In genomic region chr1:178849932-178850331, GRCh38 we compare ENCODE assay signal across 24 cellular contexts. TPM values are rescaled to one million over a fixed set of nuclear protein-coding genes. Genes with fewer than 3 reads are reported as not detected.
DNase-seq lines count a peak whose midpoint lies in the region; ATAC-seq, FAIRE-seq and TF ChIP-seq lines count a peak whose summit lies in the region.
"Had no signal": no experiment of that assay in that cellular context is flagged by ENCODE, and none has a peak within 500 bp of the region (broad histone marks: within the 10 kb centered on the region; RNA-seq: fewer than 3 reads in every experiment).

No MANE protein-coding gene starts in this region.

- no peak overlapping the region for H3K27ac ChIP-seq in GM23338 (ENCODE audit: low read depth)
- H3K27ac ChIP-seq: BLaER1 treated with 17β-estradiol and CSF1 and Interleukin-3, amounts not matched to agents 10 nM and 100 nM; SJCRH30 had no signal

- no peaks in the 10 kb centered on the region for H3K36me3 Mint-ChIP-seq in GM23338 (ENCODE audit: low read depth)
- H3K36me3 Mint-ChIP-seq: CD4-positive, alpha-beta memory T cell had no signal

- no peak overlapping the region for H3K4me3 Mint-ChIP-seq in GM23338
- H3K4me3 Mint-ChIP-seq: CD4-positive, alpha-beta memory T cell had no signal

- H3K27me3 Mint-ChIP-seq in GM23338 (ENCODE audit: insufficient read depth, low read depth, poor library complexity) = no peaks in the 10 kb centered on the region
- H3K27me3 Mint-ChIP-seq: CD4-positive, alpha-beta memory T cell had no signal

- FAIRE-seq in D721Med (lab: Jason Lieb, UNC) = peak; percentile 77
- FAIRE-seq: GM19239 had no signal

- no peak for ATAC-seq in GM23338
- ATAC-seq: Panc1 had no signal

- no peaks in the 10 kb centered on the region; the same call in 1 of the 2 replicates for H4K20me1 ChIP-seq in GM23338 (replicated peaks; ENCODE audit: insufficient read depth)
- H4K20me1 ChIP-seq: BLaER1 treated with 17β-estradiol and CSF1 and Interleukin-3, amounts not matched to agents 10 nM and 100 nM had no signal

- no peaks in the 10 kb centered on the region for H3K4me1 ChIP-seq in GM23338 (ENCODE audit: insufficient read depth)
- H3K4me1 ChIP-seq: BLaER1 treated with 17β-estradiol and CSF1 and Interleukin-3, amounts not matched to agents 10 nM and 100 nM had no signal

- 0 out of 2 replicates have a peak overlapping the region, but pooled peaks have one; percentile 20 for H3K27ac Mint-ChIP-seq in GM23338
- H3K27ac Mint-ChIP-seq: CD4-positive, alpha-beta memory T cell had no signal

- no peaks in the 10 kb centered on the region for H3K79me2 ChIP-seq in GM23338 (replicated peaks; ENCODE audit: insufficient read depth)

- H3K4me2 ChIP-seq in GM23338 = no peak overlapping the region
- H3K4me2 ChIP-seq: BLaER1 treated with 17β-estradiol and CSF1 and Interleukin-3, amounts not matched to agents 10 nM and 100 nM had no signal

- peaks cover 6% of the 10 kb centered on the region; the same call in 2 of the 3 replicates for H3K4me1 Mint-ChIP-seq in GM23338
- H3K4me1 Mint-ChIP-seq: CD4-positive, alpha-beta memory T cell had no signal

- no peak overlapping the region for H2AFZ ChIP-seq in GM23338

- no peaks in the 10 kb centered on the region for H3F3A ChIP-seq in GM23338 (replicated peaks; ENCODE audit: low read depth)

- no peaks in the 10 kb centered on the region for H3K27me3 ChIP-seq in GM23338 (ENCODE audit: insufficient read depth)
- H3K27me3 ChIP-seq: BLaER1 treated with 17β-estradiol and CSF1 and Interleukin-3, amounts not matched to agents 10 nM and 100 nM; MG63; SJCRH30 had no signal

- DNase-seq in D721Med (ENCODE audit: insufficient read length, low spot score) (no peak), GM23338 (ENCODE audit: low spot score) (no peak), astrocyte of the hippocampus (ENCODE audit: low read depth, low spot score) (peak; percentile 49), myocyte (ENCODE audit: low read depth) (peak; percentile 73), A172 (ENCODE audit: low spot score) (no peak), NCI-H1417 treated with DMSO at 0.1 percent for 48 hours (lab: John Stamatoyannopoulos, UW) (no peak)
- DNase-seq in stimulated activated naive CD4-positive, alpha-beta T cell treated with Interleukin-2 at 50 U/mL for 16 hours (lab: John Stamatoyannopoulos, UW) = no peak
- DNase-seq: ACHN; Caco-2; CD4-positive, alpha-beta memory T cell; GDM1; Karpas-422; MG63; NCI-H1048; NCI-H1436 treated with DMSO at 0.1 percent for 48 hours; NCI-H2029 treated with DMSO at 0.1 percent for 48 hours; NCI-H226; NCI-H510A treated with DMSO at 0.1 percent for 48 hours; NCI-H748 treated with DMSO at 0.1 percent for 48 hours had no signal

- TF ChIP-seq CTCF in D721Med (IDR thresholded peaks at IDR 0.05; ENCODE audit: insufficient read depth, missing control alignments) (no peak), GM23338 (conservative IDR thresholded peaks at IDR 0.05; ENCODE audit: low read depth in 2 of 2) (no peak)

- no peaks in the 10 kb centered on the region for H3K9me2 ChIP-seq in GM23338 (ENCODE audit: insufficient read depth)

- H3K36me3 ChIP-seq in GM23338 (ENCODE audit: insufficient read depth) = no peaks in the 10 kb centered on the region
- H3K36me3 ChIP-seq: BLaER1 treated with 17β-estradiol and CSF1 and Interleukin-3, amounts not matched to agents 10 nM and 100 nM; SJCRH30 had no signal

- no peaks in the 10 kb centered on the region for H3K9me3 Mint-ChIP-seq in GM23338
- H3K9me3 Mint-ChIP-seq: CD4-positive, alpha-beta memory T cell had no signal

- no peak overlapping the region for H3K4me3 ChIP-seq in GM23338
- H3K4me3 ChIP-seq: BLaER1 treated with 17β-estradiol and CSF1 and Interleukin-3, amounts not matched to agents 10 nM and 100 nM; MG63; SJCRH30 had no signal

TF ChIP-seq in GM23338, 12 proteins besides CTCF, POLR2A, EP300 and RAD21 (continues in another document):
- no peak for TF ChIP-seq REST (IDR thresholded peaks at IDR 0.05; ENCODE audit: unreplicated experiment)
- TF ChIP-seq POLR2AphosphoS5 (IDR thresholded peaks at IDR 0.05; ENCODE audit: low read depth) = no peak
- no peak for TF ChIP-seq CREB1 (CRISPR knock-in tag; IDR thresholded peaks at IDR 0.05; ENCODE audit: low read depth)
- TF ChIP-seq JUNB (IDR thresholded peaks at IDR 0.05; ENCODE audit: unreplicated experiment) = no peak
- no peak for TF ChIP-seq NANOG (IDR thresholded peaks at IDR 0.05; ENCODE audit: borderline replicate concordance)

RNA-seq across cellular contexts. Expression of gene ANGPTL1, which starts 20.9 kb away (rescaled TPM):
- total RNA-seq in GM23338 (2014; rRNA removed; shearing (Covaris generic)) = not detected in 2 replicates
- polyA plus RNA-seq in GM23338 (2016; fragmentation: Nextera tagmentation; extraction: Ambion mirVana) = 0.19 and 0.58 TPM in 2 replicates
- 2.5 and 7.1 TPM in 2 replicates for total RNA-seq in myocyte
- polyA plus RNA-seq in myocyte (2012) = 1.9 TPM
- not detected in 2 replicates for total RNA-seq in A172 (2014; rRNA removed; shearing (Covaris generic))
- total RNA-seq: Caco-2; CD4-positive, alpha-beta memory T cell; Daoy had no signal
- polyA plus RNA-seq: CD4-positive, alpha-beta memory T cell had no signal

Comparison
In these comparisons a context has a peak if more than half of its experiments do, and no peak if none do; other contexts are left out.
1. DNase-seq: peak in astrocyte of the hippocampus (single experiment) and myocyte (single experiment); none in D721Med (single experiment), GM23338 (single experiment), A172 (single experiment), NCI-H1417 treated with DMSO at 0.1 percent for 48 hours (single experiment) and stimulated activated naive CD4-positive, alpha-beta T cell treated with Interleukin-2 at 50 U/mL for 16 hours (single experiment).